Comparison of ENCODE assay signal across 1 cellular context in the genomic region with DNA sequence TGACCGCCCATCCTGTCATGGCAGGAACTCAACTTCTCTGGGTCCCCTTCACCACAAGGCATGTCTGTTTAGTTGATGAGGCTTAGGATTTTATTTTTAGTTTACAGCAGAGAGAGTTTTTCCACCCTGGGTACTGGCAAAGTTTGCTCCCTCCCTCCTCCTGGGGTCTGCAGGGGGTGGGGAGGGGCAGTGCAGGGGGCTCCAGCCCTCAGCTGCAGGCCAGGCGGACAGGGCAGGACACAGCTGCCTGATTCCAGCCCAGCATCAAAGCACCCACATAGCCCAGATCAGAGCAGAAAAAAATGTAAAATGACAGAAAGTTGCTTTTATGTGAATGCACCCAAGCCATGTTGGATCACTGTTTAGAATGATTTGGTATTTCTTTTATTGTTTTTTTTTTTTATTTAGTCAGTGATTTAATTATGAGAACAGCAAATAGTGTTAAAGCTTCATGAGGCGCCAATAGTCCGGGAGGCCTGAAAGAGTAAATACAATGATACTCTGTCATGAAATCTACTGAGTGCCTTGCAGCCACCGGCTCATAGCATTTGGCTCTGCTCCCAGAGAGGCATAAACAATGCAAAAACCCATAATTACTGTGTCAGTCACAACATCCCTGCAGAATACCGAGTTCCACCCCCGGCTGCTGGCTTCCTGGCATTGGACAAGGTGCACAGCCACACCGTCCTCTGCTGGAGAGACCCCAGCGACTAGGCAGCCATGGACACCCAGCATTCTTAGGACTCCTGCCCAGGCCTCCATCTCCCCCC.
TF ChIP-seq lines count a peak whose summit lies in the region.

No MANE protein-coding gene starts in this region.

TF ChIP-seq in HEK293, 187 proteins besides CTCF, POLR2A, EP300 and RAD21 (continued from another document and continues in another):
- TF ChIP-seq ZFP3 (tag by site-specific recombination; IDR thresholded peaks at IDR 0.05; ENCODE audit: low read depth) (no peak), PRDM1 (tag by site-specific recombination; IDR thresholded peaks at IDR 0.05) (no peak), ZNF623 (tag by site-specific recombination; IDR thresholded peaks at IDR 0.05) (no peak), ZNF138 (tag by site-specific recombination; IDR thresholded peaks at IDR 0.05; ENCODE audit: borderline replicate concordance) (no peak), SP2 (tag by site-specific recombination; IDR thresholded peaks at IDR 0.05) (no peak), ZNF341 (tag by site-specific recombination; IDR thresholded peaks at IDR 0.05; ENCODE audit: low read depth) (peak; percentile 89), ZNF292 (tag by site-specific recombination; IDR thresholded peaks at IDR 0.05; ENCODE audit: borderline replicate concordance, low read depth) (no peak), ZNF266 (tag by site-specific recombination; IDR thresholded peaks at IDR 0.05; ENCODE audit: low read depth) (no peak), ZIC2 (tag by site-specific recombination; IDR thresholded peaks at IDR 0.05) (peak; percentile 59; the same call in 1 of the 2 replicates), ZXDB (tag by site-specific recombination; IDR thresholded peaks at IDR 0.05) (peak; percentile 80), WT1 (tag by site-specific recombination; IDR thresholded peaks at IDR 0.05) (peak; percentile 63), ZNF843 (tag by site-specific recombination; IDR thresholded peaks at IDR 0.05) (peak; percentile 77), ZFP69B (tag by site-specific recombination; IDR thresholded peaks at IDR 0.05) (peak; percentile 67), ZNF558 (tag by site-specific recombination; IDR thresholded peaks at IDR 0.05) (peak; percentile 73; the same call in 1 of the 2 replicates), ZNF114 (tag by site-specific recombination; IDR thresholded peaks at IDR 0.05) (no peak), ZNF501 (tag by site-specific recombination; IDR thresholded peaks at IDR 0.05) (no peak), ZNF658 (tag by site-specific recombination; IDR thresholded peaks at IDR 0.05) (no peak), SALL2 (tag by site-specific recombination; IDR thresholded peaks at IDR 0.05; ENCODE audit: borderline replicate concordance) (no peak), HOXC10 (CRISPR knock-in tag; IDR thresholded peaks at IDR 0.05) (no peak), ZBTB20 (tag by site-specific recombination; IDR thresholded peaks at IDR 0.05) (peak; percentile 99), ZNF707 (tag by site-specific recombination; IDR thresholded peaks at IDR 0.05) (no peak), ZNF335 (tag by site-specific recombination; conservative IDR thresholded peaks at IDR 0.05) (peak; percentile 85), ZNF792 (tag by site-specific recombination; IDR thresholded peaks at IDR 0.05) (no peak), ZNF121 (tag by site-specific recombination; IDR thresholded peaks at IDR 0.05) (peak; percentile 60; the same call in 1 of the 2 replicates), ZSCAN23 (tag by site-specific recombination; IDR thresholded peaks at IDR 0.05) (no peak), ZNF629 (tag by site-specific recombination; IDR thresholded peaks at IDR 0.05) (peak; percentile 72), ZBTB21 (tag by site-specific recombination; IDR thresholded peaks at IDR 0.05) (peak; percentile 51; the same call in 1 of the 2 replicates), EGR2 (tag by site-specific recombination; IDR thresholded peaks at IDR 0.05; ENCODE audit: low read depth) (no peak), ZNF521 (tag by site-specific recombination; IDR thresholded peaks at IDR 0.05) (no peak), ZBTB7A (tag by site-specific recombination; IDR thresholded peaks at IDR 0.05; ENCODE audit: low read depth) (0 out of 2 replicates have a peak, but pooled peaks have one; percentile 17), ZNF785 (tag by site-specific recombination; IDR thresholded peaks at IDR 0.05) (no peak), GLIS1 (tag by site-specific recombination; IDR thresholded peaks at IDR 0.05) (peak; percentile 98)
- TF ChIP-seq, protein P1, sequence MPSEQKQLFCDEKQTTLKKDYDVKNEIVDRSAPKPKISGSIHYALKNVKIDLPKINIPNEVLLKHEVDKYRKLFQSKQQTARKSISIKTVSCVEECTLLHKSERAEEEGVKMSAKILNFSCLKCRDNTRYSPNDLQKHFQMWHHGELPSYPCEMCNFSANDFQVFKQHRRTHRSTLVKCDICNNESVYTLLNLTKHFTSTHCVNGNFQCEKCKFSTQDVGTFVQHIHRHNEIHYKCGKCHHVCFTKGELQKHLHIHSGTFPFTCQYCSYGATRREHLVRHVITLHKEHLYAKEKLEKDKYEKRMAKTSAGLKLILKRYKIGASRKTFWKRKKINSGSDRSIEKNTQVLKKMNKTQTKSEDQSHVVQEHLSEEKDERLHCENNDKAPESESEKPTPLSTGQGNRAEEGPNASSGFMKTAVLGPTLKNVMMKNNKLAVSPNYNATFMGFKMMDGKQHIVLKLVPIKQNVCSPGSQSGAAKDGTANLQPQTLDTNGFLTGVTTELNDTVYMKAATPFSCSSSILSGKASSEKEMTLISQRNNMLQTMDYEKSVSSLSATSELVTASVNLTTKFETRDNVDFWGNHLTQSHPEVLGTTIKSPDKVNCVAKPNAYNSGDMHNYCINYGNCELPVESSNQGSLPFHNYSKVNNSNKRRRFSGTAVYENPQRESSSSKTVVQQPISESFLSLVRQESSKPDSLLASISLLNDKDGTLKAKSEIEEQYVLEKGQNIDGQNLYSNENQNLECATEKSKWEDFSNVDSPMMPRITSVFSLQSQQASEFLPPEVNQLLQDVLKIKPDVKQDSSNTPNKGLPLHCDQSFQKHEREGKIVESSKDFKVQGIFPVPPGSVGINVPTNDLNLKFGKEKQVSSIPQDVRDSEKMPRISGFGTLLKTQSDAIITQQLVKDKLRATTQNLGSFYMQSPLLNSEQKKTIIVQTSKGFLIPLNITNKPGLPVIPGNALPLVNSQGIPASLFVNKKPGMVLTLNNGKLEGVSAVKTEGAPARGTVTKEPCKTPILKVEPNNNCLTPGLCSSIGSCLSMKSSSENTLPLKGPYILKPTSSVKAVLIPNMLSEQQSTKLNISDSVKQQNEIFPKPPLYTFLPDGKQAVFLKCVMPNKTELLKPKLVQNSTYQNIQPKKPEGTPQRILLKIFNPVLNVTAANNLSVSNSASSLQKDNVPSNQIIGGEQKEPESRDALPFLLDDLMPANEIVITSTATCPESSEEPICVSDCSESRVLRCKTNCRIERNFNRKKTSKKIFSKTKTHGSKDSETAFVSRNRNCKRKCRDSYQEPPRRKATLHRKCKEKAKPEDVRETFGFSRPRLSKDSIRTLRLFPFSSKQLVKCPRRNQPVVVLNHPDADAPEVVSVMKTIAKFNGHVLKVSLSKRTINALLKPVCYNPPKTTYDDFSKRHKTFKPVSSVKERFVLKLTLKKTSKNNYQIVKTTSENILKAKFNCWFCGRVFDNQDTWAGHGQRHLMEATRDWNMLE (tag by site-specific recombination; conservative IDR thresholded peaks at IDR 0.05; ENCODE audit: low read depth): peak; percentile 51; the same call in 1 of the 2 replicates
- TF ChIP-seq, protein P2, sequence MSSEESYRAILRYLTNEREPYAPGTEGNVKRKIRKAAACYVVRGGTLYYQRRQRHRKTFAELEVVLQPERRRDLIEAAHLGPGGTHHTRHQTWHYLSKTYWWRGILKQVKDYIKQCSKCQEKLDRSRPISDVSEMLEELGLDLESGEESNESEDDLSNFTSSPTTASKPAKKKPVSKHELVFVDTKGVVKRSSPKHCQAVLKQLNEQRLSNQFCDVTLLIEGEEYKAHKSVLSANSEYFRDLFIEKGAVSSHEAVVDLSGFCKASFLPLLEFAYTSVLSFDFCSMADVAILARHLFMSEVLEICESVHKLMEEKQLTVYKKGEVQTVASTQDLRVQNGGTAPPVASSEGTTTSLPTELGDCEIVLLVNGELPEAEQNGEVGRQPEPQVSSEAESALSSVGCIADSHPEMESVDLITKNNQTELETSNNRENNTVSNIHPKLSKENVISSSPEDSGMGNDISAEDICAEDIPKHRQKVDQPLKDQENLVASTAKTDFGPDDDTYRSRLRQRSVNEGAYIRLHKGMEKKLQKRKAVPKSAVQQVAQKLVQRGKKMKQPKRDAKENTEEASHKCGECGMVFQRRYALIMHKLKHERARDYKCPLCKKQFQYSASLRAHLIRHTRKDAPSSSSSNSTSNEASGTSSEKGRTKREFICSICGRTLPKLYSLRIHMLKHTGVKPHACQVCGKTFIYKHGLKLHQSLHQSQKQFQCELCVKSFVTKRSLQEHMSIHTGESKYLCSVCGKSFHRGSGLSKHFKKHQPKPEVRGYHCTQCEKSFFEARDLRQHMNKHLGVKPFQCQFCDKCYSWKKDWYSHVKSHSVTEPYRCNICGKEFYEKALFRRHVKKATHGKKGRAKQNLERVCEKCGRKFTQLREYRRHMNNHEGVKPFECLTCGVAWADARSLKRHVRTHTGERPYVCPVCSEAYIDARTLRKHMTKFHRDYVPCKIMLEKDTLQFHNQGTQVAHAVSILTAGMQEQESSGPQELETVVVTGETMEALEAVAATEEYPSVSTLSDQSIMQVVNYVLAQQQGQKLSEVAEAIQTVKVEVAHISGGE (tag by site-specific recombination; conservative IDR thresholded peaks at IDR 0.05; ENCODE audit: low read depth): peak; percentile 28; the same call in 1 of the 2 replicates
- TF ChIP-seq, protein P3, sequence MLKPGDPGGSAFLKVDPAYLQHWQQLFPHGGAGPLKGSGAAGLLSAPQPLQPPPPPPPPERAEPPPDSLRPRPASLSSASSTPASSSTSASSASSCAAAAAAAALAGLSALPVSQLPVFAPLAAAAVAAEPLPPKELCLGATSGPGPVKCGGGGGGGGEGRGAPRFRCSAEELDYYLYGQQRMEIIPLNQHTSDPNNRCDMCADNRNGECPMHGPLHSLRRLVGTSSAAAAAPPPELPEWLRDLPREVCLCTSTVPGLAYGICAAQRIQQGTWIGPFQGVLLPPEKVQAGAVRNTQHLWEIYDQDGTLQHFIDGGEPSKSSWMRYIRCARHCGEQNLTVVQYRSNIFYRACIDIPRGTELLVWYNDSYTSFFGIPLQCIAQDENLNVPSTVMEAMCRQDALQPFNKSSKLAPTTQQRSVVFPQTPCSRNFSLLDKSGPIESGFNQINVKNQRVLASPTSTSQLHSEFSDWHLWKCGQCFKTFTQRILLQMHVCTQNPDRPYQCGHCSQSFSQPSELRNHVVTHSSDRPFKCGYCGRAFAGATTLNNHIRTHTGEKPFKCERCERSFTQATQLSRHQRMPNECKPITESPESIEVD (tag by site-specific recombination; IDR thresholded peaks at IDR 0.05): peak; percentile 93
- TF ChIP-seq, protein P4, sequence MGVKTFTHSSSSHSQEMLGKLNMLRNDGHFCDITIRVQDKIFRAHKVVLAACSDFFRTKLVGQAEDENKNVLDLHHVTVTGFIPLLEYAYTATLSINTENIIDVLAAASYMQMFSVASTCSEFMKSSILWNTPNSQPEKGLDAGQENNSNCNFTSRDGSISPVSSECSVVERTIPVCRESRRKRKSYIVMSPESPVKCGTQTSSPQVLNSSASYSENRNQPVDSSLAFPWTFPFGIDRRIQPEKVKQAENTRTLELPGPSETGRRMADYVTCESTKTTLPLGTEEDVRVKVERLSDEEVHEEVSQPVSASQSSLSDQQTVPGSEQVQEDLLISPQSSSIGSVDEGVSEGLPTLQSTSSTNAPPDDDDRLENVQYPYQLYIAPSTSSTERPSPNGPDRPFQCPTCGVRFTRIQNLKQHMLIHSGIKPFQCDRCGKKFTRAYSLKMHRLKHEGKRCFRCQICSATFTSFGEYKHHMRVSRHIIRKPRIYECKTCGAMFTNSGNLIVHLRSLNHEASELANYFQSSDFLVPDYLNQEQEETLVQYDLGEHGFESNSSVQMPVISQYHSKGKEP (tag by site-specific recombination; IDR thresholded peaks at IDR 0.05): peak; percentile 99
- TF ChIP-seq, protein P5, sequence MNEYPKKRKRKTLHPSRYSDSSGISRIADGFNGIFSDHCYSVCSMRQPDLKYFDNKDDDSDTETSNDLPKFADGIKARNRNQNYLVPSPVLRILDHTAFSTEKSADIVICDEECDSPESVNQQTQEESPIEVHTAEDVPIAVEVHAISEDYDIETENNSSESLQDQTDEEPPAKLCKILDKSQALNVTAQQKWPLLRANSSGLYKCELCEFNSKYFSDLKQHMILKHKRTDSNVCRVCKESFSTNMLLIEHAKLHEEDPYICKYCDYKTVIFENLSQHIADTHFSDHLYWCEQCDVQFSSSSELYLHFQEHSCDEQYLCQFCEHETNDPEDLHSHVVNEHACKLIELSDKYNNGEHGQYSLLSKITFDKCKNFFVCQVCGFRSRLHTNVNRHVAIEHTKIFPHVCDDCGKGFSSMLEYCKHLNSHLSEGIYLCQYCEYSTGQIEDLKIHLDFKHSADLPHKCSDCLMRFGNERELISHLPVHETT (tag by site-specific recombination; IDR thresholded peaks at IDR 0.05): peak; percentile 52; the same call in 1 of the 2 replicates
- TF ChIP-seq, protein P6, sequence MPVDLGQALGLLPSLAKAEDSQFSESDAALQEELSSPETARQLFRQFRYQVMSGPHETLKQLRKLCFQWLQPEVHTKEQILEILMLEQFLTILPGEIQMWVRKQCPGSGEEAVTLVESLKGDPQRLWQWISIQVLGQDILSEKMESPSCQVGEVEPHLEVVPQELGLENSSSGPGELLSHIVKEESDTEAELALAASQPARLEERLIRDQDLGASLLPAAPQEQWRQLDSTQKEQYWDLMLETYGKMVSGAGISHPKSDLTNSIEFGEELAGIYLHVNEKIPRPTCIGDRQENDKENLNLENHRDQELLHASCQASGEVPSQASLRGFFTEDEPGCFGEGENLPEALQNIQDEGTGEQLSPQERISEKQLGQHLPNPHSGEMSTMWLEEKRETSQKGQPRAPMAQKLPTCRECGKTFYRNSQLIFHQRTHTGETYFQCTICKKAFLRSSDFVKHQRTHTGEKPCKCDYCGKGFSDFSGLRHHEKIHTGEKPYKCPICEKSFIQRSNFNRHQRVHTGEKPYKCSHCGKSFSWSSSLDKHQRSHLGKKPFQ (tag by site-specific recombination; IDR thresholded peaks at IDR 0.05): 0 out of 2 replicates have a peak, but pooled peaks have one; percentile 30
- TF ChIP-seq, protein P7, sequence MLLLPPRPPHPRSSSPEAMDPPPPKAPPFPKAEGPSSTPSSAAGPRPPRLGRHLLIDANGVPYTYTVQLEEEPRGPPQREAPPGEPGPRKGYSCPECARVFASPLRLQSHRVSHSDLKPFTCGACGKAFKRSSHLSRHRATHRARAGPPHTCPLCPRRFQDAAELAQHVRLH (tag by site-specific recombination; IDR thresholded peaks at IDR 0.05): peak; percentile 85; the same call in 1 of the 2 replicates
- TF ChIP-seq, protein P8, sequence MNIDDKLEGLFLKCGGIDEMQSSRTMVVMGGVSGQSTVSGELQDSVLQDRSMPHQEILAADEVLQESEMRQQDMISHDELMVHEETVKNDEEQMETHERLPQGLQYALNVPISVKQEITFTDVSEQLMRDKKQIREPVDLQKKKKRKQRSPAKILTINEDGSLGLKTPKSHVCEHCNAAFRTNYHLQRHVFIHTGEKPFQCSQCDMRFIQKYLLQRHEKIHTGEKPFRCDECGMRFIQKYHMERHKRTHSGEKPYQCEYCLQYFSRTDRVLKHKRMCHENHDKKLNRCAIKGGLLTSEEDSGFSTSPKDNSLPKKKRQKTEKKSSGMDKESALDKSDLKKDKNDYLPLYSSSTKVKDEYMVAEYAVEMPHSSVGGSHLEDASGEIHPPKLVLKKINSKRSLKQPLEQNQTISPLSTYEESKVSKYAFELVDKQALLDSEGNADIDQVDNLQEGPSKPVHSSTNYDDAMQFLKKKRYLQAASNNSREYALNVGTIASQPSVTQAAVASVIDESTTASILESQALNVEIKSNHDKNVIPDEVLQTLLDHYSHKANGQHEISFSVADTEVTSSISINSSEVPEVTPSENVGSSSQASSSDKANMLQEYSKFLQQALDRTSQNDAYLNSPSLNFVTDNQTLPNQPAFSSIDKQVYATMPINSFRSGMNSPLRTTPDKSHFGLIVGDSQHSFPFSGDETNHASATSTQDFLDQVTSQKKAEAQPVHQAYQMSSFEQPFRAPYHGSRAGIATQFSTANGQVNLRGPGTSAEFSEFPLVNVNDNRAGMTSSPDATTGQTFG (tag by site-specific recombination; IDR thresholded peaks at IDR 0.05; ENCODE audit: borderline replicate concordance): no peak
